Comparison of ENCODE assay signal across 12 cellular contexts in the genomic region with DNA sequence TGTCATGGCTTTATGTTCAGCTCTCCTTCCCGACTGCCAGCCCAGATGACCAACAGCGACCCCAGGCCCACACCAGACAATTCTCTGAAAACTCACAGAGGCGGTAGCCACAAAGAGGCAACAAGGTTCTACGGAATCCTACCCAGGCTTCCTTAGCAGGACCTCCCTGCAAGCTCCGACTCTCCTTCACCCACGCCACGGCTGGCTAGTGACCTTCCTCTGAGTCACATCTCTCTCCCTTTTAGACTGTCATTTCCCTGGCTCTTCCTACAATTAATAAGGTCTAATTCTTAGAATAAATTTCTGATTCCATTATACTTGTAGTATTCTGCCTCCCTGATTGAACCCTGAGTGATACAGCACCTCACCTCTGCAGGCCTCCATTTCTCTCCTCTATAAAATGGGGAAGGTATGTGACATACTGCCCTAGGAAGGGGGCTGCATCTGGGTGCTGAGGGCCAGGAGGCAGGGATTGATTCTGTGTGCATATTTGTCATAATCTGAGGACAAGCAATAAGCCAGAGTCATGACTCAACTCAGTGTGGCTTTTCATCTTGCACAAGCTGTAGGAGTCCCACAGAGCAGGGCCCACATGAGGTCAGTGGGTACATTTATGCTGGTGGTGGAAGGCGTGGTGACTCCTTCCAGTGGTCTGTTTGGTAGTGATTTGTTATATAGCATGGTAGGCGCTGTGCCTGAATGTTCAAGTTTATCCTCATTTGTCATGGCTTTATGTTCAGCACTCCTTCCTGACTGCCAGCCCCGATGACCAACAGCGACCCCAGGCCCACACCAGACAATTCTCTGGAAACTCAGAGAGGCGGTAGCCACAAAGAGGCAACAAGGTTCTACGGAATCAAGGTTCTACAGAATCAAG. TPM values are rescaled to one million over a fixed set of nuclear protein-coding genes. Genes with fewer than 3 reads are reported as not detected.
DNase-seq lines count a peak whose midpoint lies in the region; ATAC-seq, FAIRE-seq and TF ChIP-seq lines count a peak whose summit lies in the region.
"Had no signal": no experiment of that assay in that cellular context is flagged by ENCODE, and none has a peak within 500 bp of the region (broad histone marks: within the 10 kb centered on the region; RNA-seq: fewer than 3 reads in every experiment).

No MANE protein-coding gene starts in this region.

- H3K4me1 Mint-ChIP-seq in activated naive CD4-positive, alpha-beta T cell treated with anti-CD3 and anti-CD28 coated beads for 36 hours (ENCODE audit: low read depth): peaks cover 14% of the 10 kb centered on the region
- H3K4me1 Mint-ChIP-seq in immature natural killer cell: no peaks in the 10 kb centered on the region

- DNase-seq in activated naive CD4-positive, alpha-beta T cell treated with anti-CD3 and anti-CD28 coated beads, Interleukin-2, amount 50 U/mL, for 72 hours (ENCODE audit: low spot score in 2 of 2): no peak
- no peak for DNase-seq in activated naive CD4-positive, alpha-beta T cell treated with anti-CD3 and anti-CD28 coated beads for 36 hours
- peak; percentile 63 for DNase-seq in RCC 7860 (ENCODE audit: low spot score)
- peak; percentile 15 for DNase-seq in fibroblast of peridontal ligament (ENCODE audit: extremely low read depth)
- DNase-seq in upper lobe of right lung: no peak
- no peak for DNase-seq in NCI-H128 (lab: John Stamatoyannopoulos, UW; ENCODE audit: unreplicated experiment)
- no peak for DNase-seq in immature natural killer cell
- no peak for DNase-seq in ascending aorta (ENCODE audit: low spot score in 2 of 2)
- DNase-seq: C1 segment of cervical spinal cord, NCI-H1436 treated with DMSO at 0.1 percent for 48 hours had no signal

- no peaks in the 10 kb centered on the region for H3K27me3 ChIP-seq in upper lobe of right lung
- H3K27me3 ChIP-seq in ascending aorta: no peaks in the 10 kb centered on the region

- H3K4me1 ChIP-seq in upper lobe of right lung (peaks cover 4% of the 10 kb centered on the region), ascending aorta (no peaks in the 10 kb centered on the region)

- no peak overlapping the region for H3K27ac ChIP-seq in upper lobe of right lung
- H3K27ac ChIP-seq in ascending aorta: no peak overlapping the region

- ATAC-seq in activated naive CD4-positive, alpha-beta T cell treated with anti-CD3 and anti-CD28 coated beads, Interleukin-2, amount 50 U/mL, for 72 hours: peak; percentile 62 to 70
- ATAC-seq in upper lobe of right lung: peak; percentile 40

- no peaks in the 10 kb centered on the region for H3K36me3 Mint-ChIP-seq in activated naive CD4-positive, alpha-beta T cell treated with anti-CD3 and anti-CD28 coated beads, Interleukin-2, amount 50 U/mL, for 72 hours
- H3K36me3 Mint-ChIP-seq in activated naive CD4-positive, alpha-beta T cell treated with anti-CD3 and anti-CD28 coated beads for 36 hours (ENCODE audit: low read depth): no peaks in the 10 kb centered on the region
- no peaks in the 10 kb centered on the region for H3K36me3 Mint-ChIP-seq in immature natural killer cell

- TF ChIP-seq CTCF in upper lobe of right lung (IDR thresholded peaks at IDR 0.05): no peak
- TF ChIP-seq CTCF in ascending aorta (IDR thresholded peaks at IDR 0.05): no peak

- H3K36me3 ChIP-seq in upper lobe of right lung: no peaks in the 10 kb centered on the region
- no peaks in the 10 kb centered on the region for H3K36me3 ChIP-seq in ascending aorta

- H3K9me3 ChIP-seq in upper lobe of right lung (no peaks in the 10 kb centered on the region), ascending aorta (no peaks in the 10 kb centered on the region)

- intact Hi-C loops in activated naive CD4-positive, alpha-beta T cell treated with anti-CD3 and anti-CD28 coated beads for 36 hours (cut with micrococcal nuclease): loop anchor here (5.0 kb wide), 1 partner anchor 35 kb away; no protein-coding TSS in a partner anchor
- intact Hi-C loops in upper lobe of right lung (cut with DNase I) (no loop called here), ascending aorta (cut with DNase I) (no loop called here)

- H3K4me3 ChIP-seq in upper lobe of right lung: no peak overlapping the region
- no peak overlapping the region for H3K4me3 ChIP-seq in ascending aorta

- no peaks in the 10 kb centered on the region for H3K9me3 Mint-ChIP-seq in activated naive CD4-positive, alpha-beta T cell treated with anti-CD3 and anti-CD28 coated beads, Interleukin-2, amount 50 U/mL, for 72 hours
- H3K9me3 Mint-ChIP-seq in activated naive CD4-positive, alpha-beta T cell treated with anti-CD3 and anti-CD28 coated beads for 36 hours: no peaks in the 10 kb centered on the region
- no peaks in the 10 kb centered on the region for H3K9me3 Mint-ChIP-seq in immature natural killer cell
- H3K9me3 Mint-ChIP-seq: activated T-helper 2 cell treated with anti-CD3 and anti-CD28 coated beads, Interferon-gamma antibody, Interleukin-2, Interleukin-4, amounts not matched to agents 10 μg/mL and 5 μg/mL and 100 μg/mL, durations not matched to agents 14 hours and 24 hours and 36 hours had no signal

- no peak overlapping the region for H3K4me3 Mint-ChIP-seq in activated naive CD4-positive, alpha-beta T cell treated with anti-CD3 and anti-CD28 coated beads for 36 hours
- H3K4me3 Mint-ChIP-seq in immature natural killer cell: no peak overlapping the region

- CTCF ChIA-PET in activated naive CD4-positive, alpha-beta T cell treated with anti-CD3 and anti-CD28 coated beads for 36 hours (lab: Charles Lee): interaction anchor here (1.2 kb wide), 1 partner anchor 15 kb away, joined by 4 read pairs; no protein-coding TSS in a partner anchor

- H3K27me3 Mint-ChIP-seq in activated naive CD4-positive, alpha-beta T cell treated with anti-CD3 and anti-CD28 coated beads for 36 hours (ENCODE audit: low read depth): no peaks in the 10 kb centered on the region
- H3K27me3 Mint-ChIP-seq in immature natural killer cell (ENCODE audit: low read depth in 3 of 3): peaks cover 0 to 4% (median 2%) of the 10 kb centered on the region in 3 donors

- no peak for FAIRE-seq in RCC 7860 (lab: Jason Lieb, UNC)
- FAIRE-seq: TTC549 had no signal

- H3K27ac Mint-ChIP-seq in activated naive CD4-positive, alpha-beta T cell treated with anti-CD3 and anti-CD28 coated beads, Interleukin-2, amount 50 U/mL, for 72 hours: no peak overlapping the region
- no peak overlapping the region for H3K27ac Mint-ChIP-seq in activated naive CD4-positive, alpha-beta T cell treated with anti-CD3 and anti-CD28 coated beads for 36 hours
- no peak overlapping the region for H3K27ac Mint-ChIP-seq in immature natural killer cell
- H3K27ac Mint-ChIP-seq: activated T-helper 2 cell treated with anti-CD3 and anti-CD28 coated beads, Interferon-gamma antibody, Interleukin-2, Interleukin-4, amounts not matched to agents 10 μg/mL and 5 μg/mL and 100 μg/mL, durations not matched to agents 14 hours and 24 hours and 36 hours had no signal

RNA-seq across cellular contexts. Expression of a gene that starts 46.2 kb away (rescaled TPM):
- total RNA-seq in activated naive CD4-positive, alpha-beta T cell treated with anti-CD3 and anti-CD28 coated beads, Interleukin-2, amount 50 U/mL, for 72 hours: 1 to 10 TPM in 1 of 2 donors, under 1 TPM in 1; 0.12 to 1.0 TPM
- total RNA-seq in activated naive CD4-positive, alpha-beta T cell treated with anti-CD3 and anti-CD28 coated beads for 36 hours: under 1 TPM; 0.40 to 0.67 TPM
- total RNA-seq in upper lobe of right lung (5.6 TPM), ascending aorta (not detected)
- 1 to 10 TPM; 4.2 to 9.8 (median 7.5) TPM for polyA plus RNA-seq in immature natural killer cell

Comparison
In these comparisons a context has a peak if more than half of its experiments do, and no peak if none do; other contexts are left out.
1. DNase-seq: peak in RCC 7860 (single experiment) and fibroblast of peridontal ligament (single experiment); none in activated naive CD4-positive, alpha-beta T cell treated with anti-CD3 and anti-CD28 coated beads, Interleukin-2, amount 50 U/mL, for 72 hours (0 of 2), activated naive CD4-positive, alpha-beta T cell treated with anti-CD3 and anti-CD28 coated beads for 36 hours (single experiment), upper lobe of right lung (single experiment), NCI-H128 (single experiment), immature natural killer cell (0 of 3) and ascending aorta (0 of 2).